In the genomic region with DNA sequence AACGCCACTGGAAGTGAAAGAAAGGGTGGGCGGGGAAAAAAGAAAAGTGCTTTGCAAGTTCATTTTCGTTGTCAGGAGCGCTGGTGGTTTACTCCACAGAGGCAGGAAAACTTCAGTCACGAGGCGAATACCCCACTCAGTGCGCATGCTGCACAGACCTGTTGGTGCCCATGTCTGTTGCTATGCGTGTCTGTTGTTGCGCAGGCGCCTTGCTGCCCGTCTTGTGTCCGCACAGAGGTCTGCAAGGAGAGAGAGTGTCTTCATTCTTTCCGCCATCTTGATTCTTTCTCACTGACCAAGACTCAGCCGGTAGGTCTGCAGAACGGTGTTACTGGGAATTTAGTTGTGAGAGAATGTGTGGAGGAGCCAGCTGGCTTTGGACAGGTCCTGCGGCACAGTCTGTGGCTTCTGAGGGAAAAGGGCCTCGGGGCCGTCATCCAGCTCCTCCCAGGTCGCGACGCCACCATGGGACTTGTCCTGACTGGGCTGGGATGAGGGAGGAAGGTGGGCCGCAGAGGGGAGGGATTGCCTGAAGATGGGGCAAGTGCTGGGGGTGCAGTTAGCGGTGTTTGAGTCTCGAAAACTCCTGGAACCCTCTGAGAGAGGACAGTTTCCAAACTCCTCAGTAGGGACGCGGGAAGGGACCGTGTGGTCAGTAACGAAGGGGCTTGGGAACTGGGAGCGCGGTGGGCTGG, we compare ENCODE assay signal across 25 cellular contexts. TPM values are rescaled to one million over a fixed set of nuclear protein-coding genes. Genes with fewer than 3 reads are reported as not detected.
A peak's percentile ranks its signal among the peaks of the same experiment; 100 is the strongest.
DNase-seq lines count a peak whose midpoint lies in the region; ATAC-seq, FAIRE-seq and TF ChIP-seq lines count a peak whose summit lies in the region.
"Had no signal": no experiment of that assay in that cellular context is flagged by ENCODE, and none has a peak within 500 bp of the region (broad histone marks: within the 10 kb centered on the region; RNA-seq: fewer than 3 reads in every experiment).

A gene with protein sequence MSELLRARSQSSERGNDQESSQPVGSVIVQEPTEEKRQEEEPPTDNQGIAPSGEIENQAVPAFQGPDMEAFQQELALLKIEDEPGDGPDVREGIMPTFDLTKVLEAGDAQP (plus strand): TSS at position 224 of the 695 bp plus-strand sequence. CDS start 1,003 bp downstream, outside the sequence.

- no peak for TF ChIP-seq RAD21 in SK-N-SH (IDR thresholded peaks at IDR 0.05; ENCODE audit: low read length)

- TF ChIP-seq CTCF in right atrium auricular region (IDR thresholded peaks at IDR 0.05) (no peak), SK-N-SH (IDR thresholded peaks at IDR 0.05) (no peak), chondrocyte (IDR thresholded peaks at IDR 0.05) (no peak), coronary artery (IDR thresholded peaks at IDR 0.05) (no peak)

- H3K27ac ChIP-seq in right atrium auricular region = no peak within 1 kb of the TSS
- H3K27ac ChIP-seq in SK-N-SH (ENCODE audit: low read depth in 2 of 2, low read length in 1 of 2) = no peak within 1 kb of the TSS
- no peak within 1 kb of the TSS for H3K27ac ChIP-seq in coronary artery

- no peaks in the 10 kb centered on the region for H3F3A ChIP-seq in SK-N-SH (replicated peaks; ENCODE audit: insufficient read depth)

- no peak within 1 kb of the TSS for H3K4me3 Mint-ChIP-seq in chondrocyte (ENCODE audit: unreplicated experiment)
- H3K4me3 Mint-ChIP-seq: CD4-positive, alpha-beta memory T cell; HFFc6 had no signal

- H3K4me3 ChIP-seq in right atrium auricular region (no peak within 1 kb of the TSS), SK-N-SH (ENCODE audit: low read depth in 2 of 2, low read length in 1 of 2) (no peak within 1 kb of the TSS), coronary artery (no peak within 1 kb of the TSS)
- H3K4me3 ChIP-seq: HAP-1 had no signal

- DNase-seq in Right ventricle myocardium superior (peak; percentile 19), right atrium auricular region (ENCODE audit: low spot score) (no peak), SK-N-SH (no peak), chondrocyte (ENCODE audit: low spot score) (peak; percentile 90), urothelium cell line (ENCODE audit: low spot score) (peak; percentile 68), coronary artery (ENCODE audit: low spot score) (no peak)
- DNase-seq: C1 segment of cervical spinal cord; Calu3; CD4-positive, alpha-beta memory T cell; COR-L47; DMS53; DMS79 treated with DMSO at 0.1 percent for 48 hours; GF-D8; GOT3; HFFc6 had no signal

- 56% methylated on average over 30 of the region's 30 CpGs for WGBS in SK-N-SH (ENCODE audit: low lambda C conversion rate)

- no peak within 1 kb of the TSS for H2AFZ ChIP-seq in SK-N-SH (ENCODE audit: low read depth)

- no peak for FAIRE-seq in urothelium cell line (lab: Jason Lieb, UNC)
- FAIRE-seq: GM12891, GM18507, H54 had no signal

- no peaks in the 10 kb centered on the region for H3K36me3 ChIP-seq in right atrium auricular region
- H3K36me3 ChIP-seq in SK-N-SH (replicated peaks in 1 of 2; ENCODE audit: control insufficient read depth in 1 of 2, insufficient read depth in 2 of 2, low read length in 1 of 2) = no peaks in the 10 kb centered on the region
- H3K36me3 ChIP-seq: HAP-1 had no signal

- POLR2A ChIA-PET in SK-N-SH (lab: Yijun Ruan, JAX) = no interaction called here

- no peak for TF ChIP-seq EP300 in SK-N-SH (IDR thresholded peaks at IDR 0.05; ENCODE audit: borderline replicate concordance in 1 of 2, low read depth in 1 of 2, low read length in 1 of 2)

- ATAC-seq in Right ventricle myocardium superior (ENCODE audit: poor library complexity) (no peak), HG03095 (IDR thresholded peaks at IDR 0.05; ENCODE audit: unreplicated experiment) (no peak), GM21737 (IDR thresholded peaks at IDR 0.05; ENCODE audit: unreplicated experiment) (no peak)

- H3K9me3 ChIP-seq in right atrium auricular region (peaks cover 0 to 4% of the 10 kb centered on the region in 2 donors), SK-N-SH (no peaks in the 10 kb centered on the region)
- H3K9me3 ChIP-seq: HAP-1 had no signal

- H3K4me2 ChIP-seq in SK-N-SH = peak within 1 kb of the TSS; percentile 19

- no peaks in the 10 kb centered on the region for H3K27me3 Mint-ChIP-seq in chondrocyte (ENCODE audit: low read depth)
- H3K27me3 Mint-ChIP-seq: CD4-positive, alpha-beta memory T cell had no signal

- no peaks in the 10 kb centered on the region for H3K4me1 ChIP-seq in right atrium auricular region
- H3K4me1 ChIP-seq in SK-N-SH (ENCODE audit: control insufficient read depth in 1 of 2, insufficient read depth in 2 of 2, low read depth in 1 of 2, low read length in 1 of 2) = no peaks in the 10 kb centered on the region
- H3K4me1 ChIP-seq: HAP-1 had no signal

- no peaks in the 10 kb centered on the region for H3K79me2 ChIP-seq in SK-N-SH (ENCODE audit: insufficient read depth)

- H3K36me3 Mint-ChIP-seq in chondrocyte (ENCODE audit: low read depth) = no peaks in the 10 kb centered on the region
- H3K36me3 Mint-ChIP-seq: CD4-positive, alpha-beta memory T cell had no signal

- H4K20me1 ChIP-seq in SK-N-SH (ENCODE audit: insufficient read depth) = no peaks in the 10 kb centered on the region

- H3K9ac ChIP-seq in SK-N-SH = no peak within 1 kb of the TSS

- H3K9me2 ChIP-seq in SK-N-SH = no peaks in the 10 kb centered on the region

- intact Hi-C loops in Right ventricle myocardium superior (cut with DNase I) = no loop called here

- CTCF ChIA-PET in SK-N-SH (lab: Yijun Ruan, JAX) = no interaction called here

- no peaks in the 10 kb centered on the region for H3K4me1 Mint-ChIP-seq in chondrocyte (ENCODE audit: low read depth)
- H3K4me1 Mint-ChIP-seq: CD4-positive, alpha-beta memory T cell had no signal

- H3K9me3 Mint-ChIP-seq in chondrocyte (ENCODE audit: low read depth) = peaks cover 17% of the 10 kb centered on the region
- H3K9me3 Mint-ChIP-seq: HFFc6 had no signal

- no peaks in the 10 kb centered on the region for H3K27me3 ChIP-seq in right atrium auricular region
- H3K27me3 ChIP-seq in SK-N-SH (ENCODE audit: insufficient read depth) = no peaks in the 10 kb centered on the region

- no peak within 1 kb of the TSS for H3K27ac Mint-ChIP-seq in chondrocyte (ENCODE audit: unreplicated experiment)
- H3K27ac Mint-ChIP-seq: HFFc6 had no signal

TF ChIP-seq in SK-N-SH, 30 proteins besides CTCF, POLR2A, EP300 and RAD21:
- TF ChIP-seq NRF1 (IDR thresholded peaks at IDR 0.05; ENCODE audit: low read depth, low read length) = 0 out of 2 replicates have a peak, but pooled peaks have one; percentile 26
- no peak for TF ChIP-seq SMC3 (IDR thresholded peaks at IDR 0.05; ENCODE audit: low read depth, low read length)

RNA-seq across cellular contexts. Expression of the gene that starts here (rescaled TPM):
- total RNA-seq in Right ventricle myocardium superior (not detected), right atrium auricular region (not detected), chondrocyte (not detected in 3 replicates)
- 4.2 and 4.7 TPM in 2 replicates for polyA plus RNA-seq in SK-N-SH (2012; rRNA removed)
- polyA plus RNA-seq in SK-N-SH (2012; cell fraction: cytosol; rRNA removed) = 6.2 and 7.0 TPM in 2 replicates
- 0.94 and 1.5 TPM in 2 replicates for polyA plus RNA-seq in SK-N-SH (2012; cell fraction: nucleus; rRNA removed)
- total RNA-seq: A172; A673; Calu3; CD4-positive, alpha-beta memory T cell; G401 had no signal
- polyA plus RNA-seq: BJ; CD4-positive, alpha-beta memory T cell had no signal

Comparison
In these comparisons a context has a peak if more than half of its experiments do, and no peak if none do; other contexts are left out.
1. Peak in DNase-seq in Right ventricle myocardium superior; RNA of the gene not detected or under 1 TPM.
2. Peak in DNase-seq in chondrocyte; RNA of the gene not detected or under 1 TPM.